Comparison of ENCODE assay signal across 1 cellular context in the genomic region with DNA sequence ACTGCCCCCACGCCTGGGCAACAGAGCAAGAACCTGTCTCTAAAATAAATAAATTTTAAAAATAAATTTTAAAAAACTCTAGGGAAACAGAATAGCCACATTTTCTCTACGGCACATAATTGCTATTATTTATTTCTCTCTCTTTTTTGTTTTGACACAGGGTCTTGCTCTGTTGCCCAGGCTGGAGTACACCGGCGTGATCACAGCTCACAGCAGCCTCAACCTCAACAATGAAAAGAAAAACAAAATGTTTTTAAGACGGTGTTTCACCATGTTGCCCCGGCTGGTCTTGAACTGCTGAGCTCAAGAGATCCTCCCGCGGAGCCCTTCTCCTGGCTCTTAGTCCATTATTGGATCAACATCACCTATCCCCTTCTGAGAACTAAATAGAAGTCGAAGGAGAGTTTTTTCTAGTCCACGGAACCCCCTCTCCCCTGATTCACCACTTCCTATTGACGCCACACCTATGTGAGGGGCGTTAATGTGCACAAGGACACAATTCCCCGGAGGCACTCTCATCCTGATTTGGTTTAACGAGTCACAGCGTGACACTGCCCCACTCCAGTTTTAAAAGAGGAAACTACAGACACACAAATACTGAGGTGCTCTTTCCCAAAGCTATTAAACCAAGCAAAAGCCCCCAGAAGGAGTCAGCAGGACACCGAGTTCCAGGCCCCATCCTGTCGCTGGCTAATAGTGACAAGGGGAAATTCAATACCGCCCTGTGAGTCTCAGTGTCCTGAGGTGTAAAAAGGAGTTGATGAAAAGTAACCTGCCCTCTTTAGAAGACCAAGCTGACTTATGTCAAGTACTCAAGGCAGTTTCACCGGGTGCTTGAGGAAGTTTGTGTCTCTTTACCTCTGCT.
TF ChIP-seq lines count a peak whose summit lies in the region.

No MANE protein-coding gene starts in this region.

TF ChIP-seq in IMR-90, 13 proteins besides CTCF, POLR2A, EP300 and RAD21:
- TF ChIP-seq MAZ (IDR thresholded peaks at IDR 0.05; ENCODE audit: borderline replicate concordance, low read depth, low read length) (no peak), BHLHE40 (IDR thresholded peaks at IDR 0.05; ENCODE audit: low read depth, low read length) (no peak), RFX5 (IDR thresholded peaks at IDR 0.05; ENCODE audit: low read depth, low read length) (no peak), ELK1 (IDR thresholded peaks at IDR 0.05; ENCODE audit: borderline replicate concordance, low read depth, low read length) (no peak), MXI1 (IDR thresholded peaks at IDR 0.05; ENCODE audit: borderline replicate concordance, low read depth, low read length) (no peak), CEBPB (IDR thresholded peaks at IDR 0.05; ENCODE audit: low read depth, low read length) (no peak), RCOR1 (IDR thresholded peaks at IDR 0.05; ENCODE audit: insufficient replicate concordance, low read length) (no peak)
- TF ChIP-seq, protein P1, sequence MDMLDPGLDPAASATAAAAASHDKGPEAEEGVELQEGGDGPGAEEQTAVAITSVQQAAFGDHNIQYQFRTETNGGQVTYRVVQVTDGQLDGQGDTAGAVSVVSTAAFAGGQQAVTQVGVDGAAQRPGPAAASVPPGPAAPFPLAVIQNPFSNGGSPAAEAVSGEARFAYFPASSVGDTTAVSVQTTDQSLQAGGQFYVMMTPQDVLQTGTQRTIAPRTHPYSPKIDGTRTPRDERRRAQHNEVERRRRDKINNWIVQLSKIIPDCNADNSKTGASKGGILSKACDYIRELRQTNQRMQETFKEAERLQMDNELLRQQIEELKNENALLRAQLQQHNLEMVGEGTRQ (IDR thresholded peaks at IDR 0.05; ENCODE audit: low read depth, low read length): no peak
